In genomic region chr6:52534363-52534762, GRCh38 we compare ENCODE assay signal across 13 cellular contexts. TPM values are rescaled to one million over a fixed set of nuclear protein-coding genes. Genes with fewer than 3 reads are reported as not detected.
DNase-seq lines count a peak whose midpoint lies in the region; TF ChIP-seq lines count a peak whose summit lies in the region.
"Had no signal": no experiment of that assay in that cellular context is flagged by ENCODE, and none has a peak within 500 bp of the region (broad histone marks: within the 10 kb centered on the region; RNA-seq: fewer than 3 reads in every experiment).

No MANE protein-coding gene starts in this region.

- POLR2A ChIA-PET in RWPE1 (lab: Yijun Ruan, JAX; ENCODE audit: low non-redundant PET) = no interaction called here

- no peaks in the 10 kb centered on the region for H3K9me3 Mint-ChIP-seq in HFFc6
- no peaks in the 10 kb centered on the region for H3K9me3 Mint-ChIP-seq in neural crest cell
- H3K9me3 Mint-ChIP-seq: CD14-positive monocyte had no signal

- TF ChIP-seq CTCF in HFFc6 (IDR thresholded peaks at IDR 0.05) = no peak
- no peak for TF ChIP-seq CTCF in RWPE1 (conservative IDR thresholded peaks at IDR 0.05; ENCODE audit: low read depth)
- TF ChIP-seq CTCF in neural crest cell (conservative IDR thresholded peaks at IDR 0.05) = no peak
- no peak for TF ChIP-seq CTCF in BE2C (IDR thresholded peaks at IDR 0.05; ENCODE audit: low read depth, low read length)

- H3K27me3 Mint-ChIP-seq in HFFc6 (ENCODE audit: insufficient read depth) (no peaks in the 10 kb centered on the region; the same call in none of the 2 replicates), neural crest cell (ENCODE audit: low read depth) (no peaks in the 10 kb centered on the region)

- peak overlapping the region; percentile 39 for H3K27ac ChIP-seq in ACC112 (ENCODE audit: low read depth, low read length)
- H3K27ac ChIP-seq in RWPE1 = peak overlapping the region; percentile 12; the same call in 1 of the 2 replicates
- H3K27ac ChIP-seq: SK-N-MC had no signal

- peaks cover 72% of the 10 kb centered on the region for H3K36me3 Mint-ChIP-seq in HFFc6 (ENCODE audit: low read depth)
- H3K36me3 Mint-ChIP-seq in neural crest cell (ENCODE audit: low read depth) = no peaks in the 10 kb centered on the region

- H2AFZ ChIP-seq in ACC112 (ENCODE audit: low read length, unreplicated experiment) = no peak overlapping the region

- peak overlapping the region; percentile 83 for H3K27ac Mint-ChIP-seq in HFFc6
- peak overlapping the region; percentile 27 for H3K27ac Mint-ChIP-seq in neural crest cell (ENCODE audit: unreplicated experiment)

- H3K4me3 Mint-ChIP-seq in HFFc6 (no peak overlapping the region), neural crest cell (no peak overlapping the region)
- H3K4me3 Mint-ChIP-seq: CD14-positive monocyte had no signal

- H3K4me1 Mint-ChIP-seq in HFFc6 (ENCODE audit: low read depth) = peaks cover 92% of the 10 kb centered on the region
- peaks cover 4% of the 10 kb centered on the region for H3K4me1 Mint-ChIP-seq in neural crest cell

- DNase-seq in HFFc6 (no peak), RWPE1 (ENCODE audit: low spot score) (no peak), neural crest cell (ENCODE audit: low read depth, low spot score) (no peak), SKM-1 (lab: John Stamatoyannopoulos, UW; ENCODE audit: unreplicated experiment) (no peak), BE2C (no peak), NCI-H1105 treated with DMSO at 0.1 percent for 48 hours (lab: John Stamatoyannopoulos, UW) (no peak)
- DNase-seq: NCI-H1436, NCI-H2081, NCI-H774, Right ventricle myocardium superior had no signal

- H3K4me3 ChIP-seq in ACC112 (ENCODE audit: low read depth, low read length) = no peak overlapping the region
- H3K4me3 ChIP-seq in BE2C (ENCODE audit: low read depth, low read length) = no peak overlapping the region
- H3K4me3 ChIP-seq: SK-N-MC had no signal

- H3K9me3 ChIP-seq in BE2C = no peaks in the 10 kb centered on the region

- H3K27me3 ChIP-seq in ACC112 (ENCODE audit: insufficient read depth, low read length) = no peaks in the 10 kb centered on the region
- H3K27me3 ChIP-seq in BE2C = no peaks in the 10 kb centered on the region

- CTCF ChIA-PET in RWPE1 (lab: Yijun Ruan, JAX) = interaction anchor here (0.7 kb wide), 1 partner anchor 606 kb away, joined by 3 read pairs; no protein-coding TSS in a partner anchor

- H3K36me3 ChIP-seq in ACC112 (ENCODE audit: insufficient read depth, low read length) = peaks cover 39% of the 10 kb centered on the region
- H3K36me3 ChIP-seq in BE2C = no peaks in the 10 kb centered on the region; the same call in none of the 2 replicates

- H3K4me1 ChIP-seq in ACC112 (ENCODE audit: control insufficient read depth, insufficient read depth, low read length, unreplicated experiment) = peaks cover 71% of the 10 kb centered on the region
- no peaks in the 10 kb centered on the region for H3K4me1 ChIP-seq in BE2C

- H3K79me2 ChIP-seq in ACC112 (ENCODE audit: control insufficient read depth, insufficient read depth, low read length, unreplicated experiment) = peaks cover 96% of the 10 kb centered on the region

RNA-seq across cellular contexts. Expression of gene TRAM2, which starts 42.5 kb away (rescaled TPM):
- 100 to 1,000 TPM; 191 to 235 (median 215) TPM for total RNA-seq in HFFc6 (2021; fragmentation: NEBNext Ultra II Directional; extraction: Animal tissue kit (Norgen Biotek cat#: 25700))
- total RNA-seq in neural crest cell = 20.2 and 20.4 TPM in 2 replicates
- polyA plus RNA-seq in BE2C (2012; ENCODE audit: insufficient read depth, insufficient read length, low read depth) = 5.0 TPM
